In the genomic region with DNA sequence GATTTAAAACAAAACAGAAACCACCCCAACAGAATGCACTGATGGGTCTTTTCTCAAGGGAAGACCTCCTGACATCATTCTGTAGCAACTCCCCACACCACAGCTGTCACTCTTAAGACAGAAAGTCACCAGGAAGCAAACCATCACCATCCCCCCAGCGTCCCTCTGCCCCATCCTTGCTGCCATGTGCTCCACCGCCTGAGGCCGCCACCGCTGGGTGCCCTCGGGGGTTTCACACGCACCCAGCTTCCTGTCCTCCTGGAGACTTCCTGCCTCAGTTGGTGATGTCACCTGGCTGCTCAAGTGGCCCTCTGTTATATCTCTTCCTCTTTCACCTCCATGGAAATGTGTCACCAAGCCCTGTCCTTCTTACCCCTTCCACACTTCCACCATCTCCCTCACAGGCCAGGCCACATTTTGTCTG, we compare ENCODE assay signal across 9 cellular contexts.
DNase-seq lines count a peak whose midpoint lies in the region; ATAC-seq and TF ChIP-seq lines count a peak whose summit lies in the region.
"Had no signal": no experiment of that assay in that cellular context is flagged by ENCODE, and none has a peak within 500 bp of the region (broad histone marks: within the 10 kb centered on the region; RNA-seq: fewer than 3 reads in every experiment).

No MANE protein-coding gene starts in this region.

- 88 to 90% methylated on average over 4 to 6 of the region's 6 CpGs for WGBS in endodermal cell (ENCODE audit: insufficient coverage in 1 of 2, insufficient read length in 1 of 2), 2 experiments

- no peak overlapping the region for H3K4me3 Mint-ChIP-seq in endodermal cell

- no peak overlapping the region for H3K27ac Mint-ChIP-seq in endodermal cell

- H3K36me3 ChIP-seq in endodermal cell (ENCODE audit: control insufficient read depth, insufficient read depth, low read length): peaks cover 40% of the 10 kb centered on the region

- no peaks in the 10 kb centered on the region for H3K4me1 ChIP-seq in endodermal cell (ENCODE audit: control insufficient read depth, insufficient read depth, low read length)

- H3K9me3 ChIP-seq in endodermal cell (ENCODE audit: control insufficient read depth, low read length): no peaks in the 10 kb centered on the region
- H3K9me3 ChIP-seq: heart left ventricle had no signal

- peak; percentile 82 for ATAC-seq in GM18502 (IDR thresholded peaks at IDR 0.05; ENCODE audit: poor library complexity, unreplicated experiment)
- ATAC-seq in HG02884 (IDR thresholded peaks at IDR 0.05; ENCODE audit: unreplicated experiment): peak; percentile 62
- ATAC-seq: heart left ventricle had no signal

- no peak for TF ChIP-seq CTCF in endodermal cell (conservative IDR thresholded peaks at IDR 0.05)

- H3K27ac ChIP-seq in endodermal cell (ENCODE audit: low read depth, low read length): no peak overlapping the region

- DNase-seq in RPMI8226 (peak; percentile 7), endodermal cell (no peak), D341Med (ENCODE audit: low spot score) (no peak), T1000 (lab: John Stamatoyannopoulos, UW) (no peak)
- peak; percentile 80 for DNase-seq in activated naive CD4-positive, alpha-beta T cell treated with Interleukin-2 at 50 U/mL for 16 hours
- DNase-seq in stimulated activated CD8-positive, alpha-beta memory T cell treated with anti-CD3 and anti-CD28 coated beads, Interleukin-12 subunit alpha, Interleukin-12 subunit beta, amount 100 ng/mL, for 4 hours (ENCODE audit: low read depth): peak; percentile 67

- no peaks in the 10 kb centered on the region for H3K4me1 Mint-ChIP-seq in endodermal cell

- no peaks in the 10 kb centered on the region for H3K27me3 ChIP-seq in endodermal cell (ENCODE audit: control insufficient read depth, insufficient read depth, low read length, poor library complexity, severe bottlenecking)
- H3K27me3 ChIP-seq: heart left ventricle had no signal

- peaks cover 14% of the 10 kb centered on the region for H3K9me3 Mint-ChIP-seq in endodermal cell

- no peak overlapping the region for H3K9ac ChIP-seq in endodermal cell (ENCODE audit: extremely low read depth, low read length, poor library complexity, severe bottlenecking)

- H3K27me3 Mint-ChIP-seq in endodermal cell (ENCODE audit: insufficient read depth): no peaks in the 10 kb centered on the region

- peaks cover 86% of the 10 kb centered on the region for H3K36me3 Mint-ChIP-seq in endodermal cell (ENCODE audit: low read depth)

- no peak overlapping the region for H3K4me3 ChIP-seq in endodermal cell (ENCODE audit: low read length)
- H3K4me3 ChIP-seq: heart left ventricle had no signal

Comparison
In these comparisons a context has a peak if more than half of its experiments do, and no peak if none do; other contexts are left out.
1. DNase-seq: peak in RPMI8226 (single experiment), activated naive CD4-positive, alpha-beta T cell treated with Interleukin-2 at 50 U/mL for 16 hours (single experiment) and stimulated activated CD8-positive, alpha-beta memory T cell treated with anti-CD3 and anti-CD28 coated beads, Interleukin-12 subunit alpha, Interleukin-12 subunit beta, amount 100 ng/mL, for 4 hours (single experiment); none in endodermal cell (single experiment), D341Med (single experiment) and T1000 (single experiment).